In the genomic region with DNA sequence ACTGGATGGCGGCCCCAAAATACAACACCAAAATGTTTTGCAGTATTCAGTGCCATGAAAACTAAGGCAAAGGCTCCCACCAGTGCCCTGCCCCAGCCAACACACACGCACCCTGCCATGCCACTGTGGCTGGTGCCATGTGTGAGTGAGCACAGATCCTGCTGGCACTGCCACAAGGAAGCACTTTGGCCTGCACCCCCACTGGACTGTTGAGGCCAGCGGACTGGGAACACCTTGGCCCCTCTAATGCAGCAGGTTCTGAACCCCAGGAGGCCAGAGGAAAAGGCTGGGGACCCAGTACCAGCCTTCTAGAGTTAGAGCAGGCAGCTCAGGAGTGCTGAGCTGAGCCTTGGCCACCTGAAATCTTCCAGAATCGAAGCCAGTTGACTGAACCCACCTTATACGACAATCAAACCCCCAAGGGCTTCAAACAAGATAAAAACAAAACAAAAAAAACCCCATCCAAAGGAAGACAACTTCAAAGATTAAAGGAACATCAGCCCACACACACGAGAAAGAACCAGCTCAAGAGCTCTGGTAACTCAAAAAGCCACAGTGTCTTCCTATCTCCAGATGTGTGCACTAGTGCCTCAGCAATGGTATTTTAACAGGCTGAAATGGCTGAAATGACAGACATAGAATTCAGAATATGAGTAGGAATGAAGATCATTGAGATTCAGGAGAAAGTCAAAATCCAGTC, we compare ENCODE assay signal across 17 cellular contexts. TPM values are rescaled to one million over a fixed set of nuclear protein-coding genes. Genes with fewer than 3 reads are reported as not detected.
DNase-seq lines count a peak whose midpoint lies in the region; ATAC-seq lines count a peak whose summit lies in the region.
"Had no signal": no experiment of that assay in that cellular context is flagged by ENCODE, and none has a peak within 500 bp of the region (broad histone marks: within the 10 kb centered on the region; RNA-seq: fewer than 3 reads in every experiment).

No MANE protein-coding gene starts in this region.

- H3K27me3 Mint-ChIP-seq in CD8-positive, alpha-beta memory T cell: no peaks in the 10 kb centered on the region
- H3K27me3 Mint-ChIP-seq in activated T-helper 1 cell treated with anti-CD3 and anti-CD28 coated beads, Interleukin-12 subunit alpha, Interleukin-12 subunit beta, Interleukin-2, Interleukin-4 antibody, amounts not matched to agents 30 ng/mL and 10 ng/mL and 1 ng/mL, durations not matched to agents 14 hours and 24 hours and 36 hours (ENCODE audit: insufficient read depth): no peaks in the 10 kb centered on the region

- no peak overlapping the region for H3K4me3 Mint-ChIP-seq in CD8-positive, alpha-beta memory T cell
- H3K4me3 Mint-ChIP-seq in activated T-helper 1 cell treated with anti-CD3 and anti-CD28 coated beads, Interleukin-12 subunit alpha, Interleukin-12 subunit beta, Interleukin-2, Interleukin-4 antibody, amounts not matched to agents 30 ng/mL and 10 ng/mL and 1 ng/mL, durations not matched to agents 14 hours and 24 hours and 36 hours: no peak overlapping the region
- H3K4me3 Mint-ChIP-seq: nephron had no signal

- H3K27ac Mint-ChIP-seq in CD8-positive, alpha-beta memory T cell: peak overlapping the region; percentile 35 to 92 (median 80)
- H3K27ac Mint-ChIP-seq in activated T-helper 1 cell treated with anti-CD3 and anti-CD28 coated beads, Interleukin-12 subunit alpha, Interleukin-12 subunit beta, Interleukin-2, Interleukin-4 antibody, amounts not matched to agents 30 ng/mL and 10 ng/mL and 1 ng/mL, durations not matched to agents 14 hours and 24 hours and 36 hours: peak overlapping the region; percentile 6
- H3K27ac Mint-ChIP-seq: nephron had no signal

- DNase-seq in AG20443 (ENCODE audit: low spot score) (peak; percentile 6), mesenteric fat pad (ENCODE audit: low spot score) (peak; percentile 85), kidney glomerular epithelial cell (lab: John Stamatoyannopoulos, UW) (no peak)
- peak in 1 of 5 donors; percentile 64 for DNase-seq in CD8-positive, alpha-beta memory T cell
- no peak for DNase-seq in activated T-helper 1 cell treated with anti-CD3 and anti-CD28 coated beads, Interleukin-12 subunit alpha, Interleukin-12 subunit beta, Interleukin-2, Interleukin-4 antibody, amounts not matched to agents 30 ng/mL and 10 ng/mL and 1 ng/mL, durations not matched to agents 14 hours and 24 hours and 36 hours (ENCODE audit: low spot score)
- DNase-seq: activated gamma-delta T cell; body of pancreas; effector memory CD4-positive, alpha-beta T cell; mesendoderm; NCI-H1436; NCI-H524; sigmoid colon had no signal

- H3K27me3 ChIP-seq in CD8-positive, alpha-beta memory T cell (ENCODE audit: insufficient read depth, low read length, poor library complexity, severe bottlenecking): no peaks in the 10 kb centered on the region
- H3K27me3 ChIP-seq: body of pancreas, gastroesophageal sphincter, sigmoid colon had no signal

- no peaks in the 10 kb centered on the region for H3K9me3 Mint-ChIP-seq in CD8-positive, alpha-beta memory T cell
- peaks cover 4% of the 10 kb centered on the region for H3K9me3 Mint-ChIP-seq in activated T-helper 1 cell treated with anti-CD3 and anti-CD28 coated beads, Interleukin-12 subunit alpha, Interleukin-12 subunit beta, Interleukin-2, Interleukin-4 antibody, amounts not matched to agents 30 ng/mL and 10 ng/mL and 1 ng/mL, durations not matched to agents 14 hours and 24 hours and 36 hours

- intact Hi-C loops in activated T-helper 1 cell treated with anti-CD3 and anti-CD28 coated beads, Interleukin-12 subunit alpha, Interleukin-12 subunit beta, Interleukin-2, Interleukin-4 antibody, amounts not matched to agents 30 ng/mL and 10 ng/mL and 1 ng/mL, durations not matched to agents 14 hours and 24 hours and 36 hours (cut with micrococcal nuclease): no loop called here

- CTCF ChIA-PET in CD8-positive, alpha-beta memory T cell (lab: Charles Lee): no interaction called here

- H3K36me3 Mint-ChIP-seq in CD8-positive, alpha-beta memory T cell: peaks cover 6 to 72% (median 13%) of the 10 kb centered on the region in 3 donors
- peaks cover 34% of the 10 kb centered on the region for H3K36me3 Mint-ChIP-seq in activated T-helper 1 cell treated with anti-CD3 and anti-CD28 coated beads, Interleukin-12 subunit alpha, Interleukin-12 subunit beta, Interleukin-2, Interleukin-4 antibody, amounts not matched to agents 30 ng/mL and 10 ng/mL and 1 ng/mL, durations not matched to agents 14 hours and 24 hours and 36 hours (ENCODE audit: low read depth)

- H3K4me1 ChIP-seq in CD8-positive, alpha-beta memory T cell (ENCODE audit: insufficient read depth, low read length): peaks cover 8% of the 10 kb centered on the region
- H3K4me1 ChIP-seq: body of pancreas, esophagus muscularis mucosa, gastroesophageal sphincter, sigmoid colon had no signal

- H3K36me3 ChIP-seq in CD8-positive, alpha-beta memory T cell (ENCODE audit: insufficient read depth, low read length): peaks cover 22% of the 10 kb centered on the region

- ATAC-seq in GM21786 (IDR thresholded peaks at IDR 0.05; ENCODE audit: unreplicated experiment) (no peak), HG02970 (IDR thresholded peaks at IDR 0.05; ENCODE audit: low FRiP score, unreplicated experiment) (no peak)
- ATAC-seq: body of pancreas, gastroesophageal sphincter had no signal

- POLR2A ChIA-PET in CD8-positive, alpha-beta memory T cell (lab: Charles Lee): no interaction called here

- no peak overlapping the region for H3K27ac ChIP-seq in CD8-positive, alpha-beta memory T cell (ENCODE audit: low read depth, low read length)
- H3K27ac ChIP-seq: body of pancreas, esophagus muscularis mucosa, gastroesophageal sphincter, sigmoid colon had no signal

- H3K4me1 Mint-ChIP-seq in CD8-positive, alpha-beta memory T cell: peaks cover 33 to 48% (median 43%) of the 10 kb centered on the region in 3 donors
- H3K4me1 Mint-ChIP-seq in activated T-helper 1 cell treated with anti-CD3 and anti-CD28 coated beads, Interleukin-12 subunit alpha, Interleukin-12 subunit beta, Interleukin-2, Interleukin-4 antibody, amounts not matched to agents 30 ng/mL and 10 ng/mL and 1 ng/mL, durations not matched to agents 14 hours and 24 hours and 36 hours (ENCODE audit: low read depth): peaks cover 12% of the 10 kb centered on the region
- H3K4me1 Mint-ChIP-seq: nephron had no signal

- no peak overlapping the region for H3K4me3 ChIP-seq in CD8-positive, alpha-beta memory T cell (ENCODE audit: low read length)
- H3K4me3 ChIP-seq: body of pancreas, esophagus muscularis mucosa, gastroesophageal sphincter, sigmoid colon had no signal

- no peaks in the 10 kb centered on the region for H3K9me3 ChIP-seq in CD8-positive, alpha-beta memory T cell (ENCODE audit: low read length)
- H3K9me3 ChIP-seq: body of pancreas, esophagus muscularis mucosa, sigmoid colon had no signal

RNA-seq across cellular contexts. Expression of gene NLRP1, which starts 21.5 kb away (rescaled TPM):
- 10 to 100 TPM; 33.8 to 35.2 TPM for total RNA-seq in CD8-positive, alpha-beta memory T cell
- polyA plus RNA-seq in CD8-positive, alpha-beta memory T cell: 37.6 TPM
- total RNA-seq in activated T-helper 1 cell treated with anti-CD3 and anti-CD28 coated beads, Interleukin-12 subunit alpha, Interleukin-12 subunit beta, Interleukin-2, Interleukin-4 antibody, amounts not matched to agents 30 ng/mL and 10 ng/mL and 1 ng/mL, durations not matched to agents 14 hours and 24 hours and 36 hours: 26.0 and 29.6 TPM in 2 replicates
- total RNA-seq in mesenteric fat pad: 23.8 TPM

Comparison
In these comparisons a context has a peak if more than half of its experiments do, and no peak if none do; other contexts are left out.
1. DNase-seq: peak in AG20443 (single experiment) and mesenteric fat pad (single experiment); none in activated T-helper 1 cell treated with anti-CD3 and anti-CD28 coated beads, Interleukin-12 subunit alpha, Interleukin-12 subunit beta, Interleukin-2, Interleukin-4 antibody, amounts not matched to agents 30 ng/mL and 10 ng/mL and 1 ng/mL, durations not matched to agents 14 hours and 24 hours and 36 hours (single experiment) and kidney glomerular epithelial cell (single experiment).